In the genomic region with DNA sequence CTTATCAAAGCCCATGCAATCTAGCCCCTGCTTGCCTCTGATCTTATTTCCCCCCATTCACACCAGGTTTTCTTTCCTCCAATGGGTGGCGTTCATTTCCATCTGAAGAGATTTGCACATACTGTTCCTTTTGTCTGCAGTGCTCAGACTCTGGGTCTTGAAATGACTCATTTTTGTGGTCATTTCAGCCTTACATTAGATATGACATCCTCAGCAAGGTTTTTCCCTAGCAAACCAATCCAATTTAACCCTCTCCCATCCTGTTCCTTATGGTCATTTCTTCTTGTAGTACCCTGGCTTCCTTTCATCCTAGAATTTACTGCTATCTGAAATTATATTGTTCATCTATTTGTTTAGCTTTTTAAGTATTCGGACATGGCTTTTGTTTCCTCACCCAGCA, we compare ENCODE assay signal across 15 cellular contexts. TPM values are rescaled to one million over a fixed set of nuclear protein-coding genes. Genes with fewer than 3 reads are reported as not detected.
DNase-seq lines count a peak whose midpoint lies in the region; ATAC-seq and TF ChIP-seq lines count a peak whose summit lies in the region.
"Had no signal": no experiment of that assay in that cellular context is flagged by ENCODE, and none has a peak within 500 bp of the region (broad histone marks: within the 10 kb centered on the region; RNA-seq: fewer than 3 reads in every experiment).

No MANE protein-coding gene starts in this region.

- H3K27me3 Mint-ChIP-seq in WTC11 (ENCODE audit: low read depth): no peaks in the 10 kb centered on the region
- peaks cover 0 to 23% (median 5%) of the 10 kb centered on the region in 5 donors for H3K27me3 Mint-ChIP-seq in naive thymus-derived CD8-positive, alpha-beta T cell
- H3K27me3 Mint-ChIP-seq in glutamatergic neuron (ENCODE audit: unreplicated experiment): no peaks in the 10 kb centered on the region

- TF ChIP-seq CTCF in WTC11 (IDR thresholded peaks at IDR 0.05) (no peak), glutamatergic neuron (IDR thresholded peaks at IDR 0.05; ENCODE audit: partially characterized antibody, unreplicated experiment) (no peak), RWPE1 (conservative IDR thresholded peaks at IDR 0.05; ENCODE audit: low read depth) (no peak)

- H3K4me3 Mint-ChIP-seq in WTC11 (no peak overlapping the region), glutamatergic neuron (ENCODE audit: unreplicated experiment) (no peak overlapping the region)
- H3K4me3 Mint-ChIP-seq in naive thymus-derived CD8-positive, alpha-beta T cell: no peak overlapping the region
- H3K4me3 Mint-ChIP-seq: activated T-cell treated with anti-CD3 and anti-CD28 coated beads, Interleukin-2, amount 50 U/mL, for 4 hours; IgD-negative memory B cell had no signal

- in situ Hi-C loops in Caki2 (cut with HindIII; ENCODE audit: low pct_unique_long_range_greater_than_20kb, low sequenced_read_pairs): no loop called here

- H3K27ac Mint-ChIP-seq in WTC11 (no peak overlapping the region), glutamatergic neuron (ENCODE audit: unreplicated experiment) (no peak overlapping the region)
- no peak overlapping the region for H3K27ac Mint-ChIP-seq in naive thymus-derived CD8-positive, alpha-beta T cell
- H3K27ac Mint-ChIP-seq: IgD-negative memory B cell had no signal

- POLR2A ChIA-PET in WTC11 (lab: Charles Lee): no interaction called here
- POLR2A ChIA-PET in naive thymus-derived CD8-positive, alpha-beta T cell (lab: Charles Lee): no interaction called here
- POLR2A ChIA-PET in RWPE1 (lab: Yijun Ruan, JAX; ENCODE audit: low non-redundant PET): no interaction called here

- ATAC-seq in GM19455 (IDR thresholded peaks at IDR 0.05; ENCODE audit: unreplicated experiment) (peak; percentile 62), HG03039 (IDR thresholded peaks at IDR 0.05; ENCODE audit: unreplicated experiment) (peak; percentile 88), WTC11 (peak; percentile 41)
- no peak for ATAC-seq in naive thymus-derived CD8-positive, alpha-beta T cell
- ATAC-seq: activated T-cell treated with anti-CD3 and anti-CD28 coated beads, Interleukin-2, amount 50 U/mL, for 4 hours; gastroesophageal sphincter had no signal

- CTCF ChIA-PET in WTC11 (lab: Charles Lee): no interaction called here
- CTCF ChIA-PET in RWPE1 (lab: Yijun Ruan, JAX): no interaction called here

- H3K4me1 Mint-ChIP-seq in WTC11 (peaks cover 4% of the 10 kb centered on the region; the same call in 1 of the 2 replicates), glutamatergic neuron (ENCODE audit: low read depth, unreplicated experiment) (peaks cover 2% of the 10 kb centered on the region)
- H3K4me1 Mint-ChIP-seq in naive thymus-derived CD8-positive, alpha-beta T cell: no peaks in the 10 kb centered on the region
- H3K4me1 Mint-ChIP-seq: IgD-negative memory B cell had no signal

- H3K27ac ChIP-seq in RWPE1: no peak overlapping the region
- H3K27ac ChIP-seq: gastroesophageal sphincter, right atrium auricular region, vagina had no signal

- DNase-seq in Caki2 (ENCODE audit: low read depth) (peak; percentile 16), WTC11 (ENCODE audit: low spot score) (no peak), NCI-H82 treated with DMSO at 0.1 percent for 48 hours (lab: John Stamatoyannopoulos, UW; ENCODE audit: unreplicated experiment) (no peak), glutamatergic neuron (no peak), RWPE1 (ENCODE audit: low spot score) (no peak)
- no peak for DNase-seq in naive thymus-derived CD8-positive, alpha-beta T cell
- DNase-seq: activated T-cell treated with anti-CD3 and anti-CD28 coated beads, Interleukin-2, amount 50 U/mL, for 4 hours; NCI-H524 treated with DMSO at 0.1 percent for 48 hours; T-helper 9 cell had no signal

- no peaks in the 10 kb centered on the region for H3K36me3 Mint-ChIP-seq in WTC11
- H3K36me3 Mint-ChIP-seq in naive thymus-derived CD8-positive, alpha-beta T cell: no peaks in the 10 kb centered on the region
- H3K36me3 Mint-ChIP-seq in glutamatergic neuron (ENCODE audit: unreplicated experiment): no peaks in the 10 kb centered on the region
- H3K36me3 Mint-ChIP-seq: IgD-negative memory B cell had no signal

- H3K9me3 Mint-ChIP-seq in WTC11 (no peaks in the 10 kb centered on the region), glutamatergic neuron (ENCODE audit: unreplicated experiment) (no peaks in the 10 kb centered on the region)
- no peaks in the 10 kb centered on the region for H3K9me3 Mint-ChIP-seq in naive thymus-derived CD8-positive, alpha-beta T cell
- H3K9me3 Mint-ChIP-seq: activated T-cell treated with anti-CD3 and anti-CD28 coated beads, Interleukin-2, amount 50 U/mL, for 4 hours; IgD-negative memory B cell had no signal

TF ChIP-seq in WTC11, 78 proteins besides CTCF, POLR2A, EP300 and RAD21:
- TF ChIP-seq NR3C1 (CRISPR knock-in tag; conservative IDR thresholded peaks at IDR 0.05; ENCODE audit: low read depth) (no peak), SMAD4 (CRISPR knock-in tag; IDR thresholded peaks at IDR 0.05) (no peak), ZNF416 (CRISPR knock-in tag; IDR thresholded peaks at IDR 0.05) (no peak), SMAD3 (CRISPR knock-in tag; IDR thresholded peaks at IDR 0.05; ENCODE audit: borderline replicate concordance) (no peak), HMGA2 (CRISPR knock-in tag; IDR thresholded peaks at IDR 0.05) (no peak), TEAD4 (CRISPR knock-in tag; IDR thresholded peaks at IDR 0.05) (no peak)

RNA-seq across cellular contexts. Expression of gene SCN1A, which starts 42.5 kb away (rescaled TPM):
- total RNA-seq in Caki2 (2014; rRNA removed; shearing (Covaris generic); ENCODE audit: low replicate concordance): 0.03 TPM in 1 of 2 replicates, not detected in the other
- 0.62 to 1.6 TPM (median 1.0 TPM) in 3 replicates for total RNA-seq in WTC11 (2021)
- total RNA-seq in naive thymus-derived CD8-positive, alpha-beta T cell: not detected
- not detected for polyA plus RNA-seq in naive thymus-derived CD8-positive, alpha-beta T cell
- total RNA-seq in glutamatergic neuron (ENCODE audit: unreplicated experiment): 1.8 TPM
- total RNA-seq: activated T-cell treated with anti-CD3 and anti-CD28 coated beads, Interleukin-2, amount 50 U/mL, for 4 hours; vagina had no signal
- polyA plus RNA-seq: IgD-negative memory B cell had no signal

Comparison
In these comparisons a context has a peak if more than half of its experiments do, and no peak if none do; other contexts are left out.
1. ATAC-seq: peak in GM19455 (single experiment), HG03039 (single experiment) and WTC11 (single experiment); none in naive thymus-derived CD8-positive, alpha-beta T cell (0 of 2).